In the genomic region with DNA sequence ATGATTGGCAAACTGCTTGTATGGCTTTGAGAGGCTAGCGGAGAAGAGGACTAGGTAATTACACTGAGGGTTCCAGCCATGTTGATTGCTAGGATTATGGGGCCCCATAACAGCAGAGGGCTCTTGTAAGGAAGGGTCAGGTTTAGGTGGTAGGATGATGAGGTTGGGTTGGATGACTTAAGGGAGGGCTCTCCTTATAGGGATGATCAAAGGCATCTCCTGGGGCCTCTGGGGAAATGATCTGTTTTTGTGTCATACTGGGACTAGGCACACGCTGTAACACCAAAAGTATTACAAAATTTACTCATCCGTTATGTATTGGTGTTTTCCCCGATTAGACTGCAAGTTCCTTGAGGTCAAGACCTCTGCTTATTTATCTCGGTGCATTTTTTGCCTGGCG, we compare ENCODE assay signal across 7 cellular contexts.
DNase-seq lines count a peak whose midpoint lies in the region; ATAC-seq and TF ChIP-seq lines count a peak whose summit lies in the region.
"Not testable (repeated sequence)": the region's sequence is repeated elsewhere in the genome, so short reads cannot be mapped to it uniquely, and the experiment has no call there.

No MANE protein-coding gene starts in this region.

- H3K4me1 ChIP-seq in parathyroid adenoma, transverse colon: not testable (repeated sequence)

- intact Hi-C loops in activated CD4-positive, alpha-beta T cell treated with anti-CD3 and anti-CD28 coated beads for 36 hours (cut with DNase I, micrococcal nuclease); activated T-helper 1 cell treated with anti-CD3 and anti-CD28 coated beads, Interleukin-12 subunit alpha, Interleukin-12 subunit beta, Interleukin-2, Interleukin-4 antibody, amounts not matched to agents 30 ng/mL and 10 ng/mL and 1 ng/mL, durations not matched to agents 14 hours and 24 hours and 36 hours (cut with micrococcal nuclease); transverse colon (cut with DNase I; ENCODE audit: low total_unique reads): not testable (repeated sequence)

- peaks cover 44% of the 10 kb centered on the region for H3K36me3 Mint-ChIP-seq in activated CD4-positive, alpha-beta T cell treated with anti-CD3 and anti-CD28 coated beads for 36 hours (ENCODE audit: low read depth)
- peaks cover 43% of the 10 kb centered on the region for H3K36me3 Mint-ChIP-seq in activated T-helper 1 cell treated with anti-CD3 and anti-CD28 coated beads, Interleukin-12 subunit alpha, Interleukin-12 subunit beta, Interleukin-2, Interleukin-4 antibody, amounts not matched to agents 30 ng/mL and 10 ng/mL and 1 ng/mL, durations not matched to agents 14 hours and 24 hours and 36 hours (ENCODE audit: low read depth)
- H3K36me3 Mint-ChIP-seq in activated naive CD4-positive, alpha-beta T cell treated with anti-CD3 and anti-CD28 coated beads, Interleukin-2, amount 50 U/mL, for 72 hours = peaks cover 5 to 56% of the 10 kb centered on the region in 2 donors
- not testable (repeated sequence) for H3K36me3 Mint-ChIP-seq in endothelial cell (ENCODE audit: low read depth, unreplicated experiment)

- in situ Hi-C loops in transverse colon (cut with MboI; ENCODE audit: low pct_ligation_motif_present in 1 of 4, low pct_unique_long_range_greater_than_20kb in 1 of 4, low sequenced_read_pairs in 3 of 4) = not testable (repeated sequence)

- CTCF ChIA-PET in activated CD4-positive, alpha-beta T cell treated with anti-CD3 and anti-CD28 coated beads for 36 hours (lab: Charles Lee) = not testable (repeated sequence)

- H3K36me3 ChIP-seq in parathyroid adenoma (ENCODE audit: control insufficient read depth, insufficient read depth, low read length); transverse colon: not testable (repeated sequence)

- H3K79me2 ChIP-seq in parathyroid adenoma = not testable (repeated sequence)

- H3K27me3 ChIP-seq in parathyroid adenoma (ENCODE audit: control insufficient read depth, insufficient read depth, low read length); transverse colon: not testable (repeated sequence)

- peaks cover 30% of the 10 kb centered on the region for H3K4me1 Mint-ChIP-seq in activated CD4-positive, alpha-beta T cell treated with anti-CD3 and anti-CD28 coated beads for 36 hours
- H3K4me1 Mint-ChIP-seq in activated T-helper 1 cell treated with anti-CD3 and anti-CD28 coated beads, Interleukin-12 subunit alpha, Interleukin-12 subunit beta, Interleukin-2, Interleukin-4 antibody, amounts not matched to agents 30 ng/mL and 10 ng/mL and 1 ng/mL, durations not matched to agents 14 hours and 24 hours and 36 hours (ENCODE audit: low read depth); endothelial cell (ENCODE audit: unreplicated experiment): not testable (repeated sequence)

- not testable (repeated sequence) for H3K27me3 Mint-ChIP-seq in activated CD4-positive, alpha-beta T cell treated with anti-CD3 and anti-CD28 coated beads for 36 hours; activated T-helper 1 cell treated with anti-CD3 and anti-CD28 coated beads, Interleukin-12 subunit alpha, Interleukin-12 subunit beta, Interleukin-2, Interleukin-4 antibody, amounts not matched to agents 30 ng/mL and 10 ng/mL and 1 ng/mL, durations not matched to agents 14 hours and 24 hours and 36 hours (ENCODE audit: insufficient read depth); endothelial cell (ENCODE audit: unreplicated experiment)

- TF ChIP-seq POLR2A in transverse colon (IDR thresholded peaks at IDR 0.05) = not testable (repeated sequence)

- not testable (repeated sequence) for H3K4me2 ChIP-seq in parathyroid adenoma (ENCODE audit: low read length)

- not testable (repeated sequence) for H3K9ac ChIP-seq in parathyroid adenoma

- H3K27ac Mint-ChIP-seq in activated CD4-positive, alpha-beta T cell treated with anti-CD3 and anti-CD28 coated beads for 36 hours = peak overlapping the region; percentile 33
- H3K27ac Mint-ChIP-seq in activated T-helper 1 cell treated with anti-CD3 and anti-CD28 coated beads, Interleukin-12 subunit alpha, Interleukin-12 subunit beta, Interleukin-2, Interleukin-4 antibody, amounts not matched to agents 30 ng/mL and 10 ng/mL and 1 ng/mL, durations not matched to agents 14 hours and 24 hours and 36 hours = peak overlapping the region; percentile 31
- H3K27ac Mint-ChIP-seq in activated naive CD4-positive, alpha-beta T cell treated with anti-CD3 and anti-CD28 coated beads, Interleukin-2, amount 50 U/mL, for 72 hours = peak overlapping the region in 1 of 2 donors; percentile 52
- peak overlapping the region; percentile 24 for H3K27ac Mint-ChIP-seq in endothelial cell (ENCODE audit: unreplicated experiment)

- POLR2A ChIA-PET in activated CD4-positive, alpha-beta T cell treated with anti-CD3 and anti-CD28 coated beads for 36 hours (lab: Charles Lee) = not testable (repeated sequence)

- peaks cover 11% of the 10 kb centered on the region for H3K9me3 Mint-ChIP-seq in activated CD4-positive, alpha-beta T cell treated with anti-CD3 and anti-CD28 coated beads for 36 hours (ENCODE audit: low read depth)
- H3K9me3 Mint-ChIP-seq in activated T-helper 1 cell treated with anti-CD3 and anti-CD28 coated beads, Interleukin-12 subunit alpha, Interleukin-12 subunit beta, Interleukin-2, Interleukin-4 antibody, amounts not matched to agents 30 ng/mL and 10 ng/mL and 1 ng/mL, durations not matched to agents 14 hours and 24 hours and 36 hours; endothelial cell (ENCODE audit: unreplicated experiment): not testable (repeated sequence)
- H3K9me3 Mint-ChIP-seq in activated naive CD4-positive, alpha-beta T cell treated with anti-CD3 and anti-CD28 coated beads, Interleukin-2, amount 50 U/mL, for 72 hours = peaks cover 0 to 18% of the 10 kb centered on the region in 2 donors

- TF ChIP-seq EP300 in transverse colon (IDR thresholded peaks at IDR 0.05; ENCODE audit: low read depth) = not testable (repeated sequence)

- H3K4me3 ChIP-seq in parathyroid adenoma (ENCODE audit: low read depth, low read length); transverse colon: not testable (repeated sequence)

- not testable (repeated sequence) for DNase-seq in activated CD4-positive, alpha-beta T cell treated with anti-CD3 and anti-CD28 coated beads for 36 hours; activated T-helper 1 cell treated with anti-CD3 and anti-CD28 coated beads, Interleukin-12 subunit alpha, Interleukin-12 subunit beta, Interleukin-2, Interleukin-4 antibody, amounts not matched to agents 30 ng/mL and 10 ng/mL and 1 ng/mL, durations not matched to agents 14 hours and 24 hours and 36 hours (ENCODE audit: low spot score); activated naive CD4-positive, alpha-beta T cell treated with anti-CD3 and anti-CD28 coated beads, Interleukin-2, amount 50 U/mL, for 72 hours (ENCODE audit: low spot score in 2 of 2); endothelial cell (ENCODE audit: low spot score); stimulated activated naive CD8-positive, alpha-beta T cell treated with anti-CD3 and anti-CD28 coated beads, Interleukin-15, Interleukin-2, amounts not matched to agents 100 U/mL and 50 U/mL, for 24 hours; transverse colon

- H3K27ac ChIP-seq in parathyroid adenoma (peak overlapping the region; percentile 63), transverse colon (peak overlapping the region in 3 of 4 donors; percentile 43 to 72 (median 47))

- TF ChIP-seq CTCF in endothelial cell (IDR thresholded peaks at IDR 0.05; ENCODE audit: unreplicated experiment); parathyroid adenoma (IDR thresholded peaks at IDR 0.05); transverse colon (IDR thresholded peaks at IDR 0.05): not testable (repeated sequence)

- ATAC-seq in activated CD4-positive, alpha-beta T cell treated with anti-CD3 and anti-CD28 coated beads for 36 hours = peak; percentile 78
- peak; percentile 79 to 93 for ATAC-seq in activated naive CD4-positive, alpha-beta T cell treated with anti-CD3 and anti-CD28 coated beads, Interleukin-2, amount 50 U/mL, for 72 hours
- ATAC-seq in stimulated activated naive CD8-positive, alpha-beta T cell treated with anti-CD3 and anti-CD28 coated beads, Interleukin-15, Interleukin-2, amounts not matched to agents 100 U/mL and 50 U/mL, for 24 hours = peak; percentile 28

- H3K9me3 ChIP-seq in parathyroid adenoma (ENCODE audit: control insufficient read depth, low read length); transverse colon: not testable (repeated sequence)

- H3K4me3 Mint-ChIP-seq in activated CD4-positive, alpha-beta T cell treated with anti-CD3 and anti-CD28 coated beads for 36 hours; activated T-helper 1 cell treated with anti-CD3 and anti-CD28 coated beads, Interleukin-12 subunit alpha, Interleukin-12 subunit beta, Interleukin-2, Interleukin-4 antibody, amounts not matched to agents 30 ng/mL and 10 ng/mL and 1 ng/mL, durations not matched to agents 14 hours and 24 hours and 36 hours; endothelial cell (ENCODE audit: unreplicated experiment): not testable (repeated sequence)

- WGBS in transverse colon (ENCODE audit: low coverage in 1 of 2), 2 donors = 58 to 89% methylated on average over 5 to 6 of the region's 6 CpGs

- not testable (repeated sequence) for H2AFZ ChIP-seq in parathyroid adenoma

Comparison
In these comparisons a context has a peak if more than half of its experiments do, and no peak if none do; other contexts are left out.
1. ATAC-seq: peak in every context shown above with its lines; median percentile 86 in activated naive CD4-positive, alpha-beta T cell treated with anti-CD3 and anti-CD28 coated beads, Interleukin-2, amount 50 U/mL, for 72 hours; 78 in activated CD4-positive, alpha-beta T cell treated with anti-CD3 and anti-CD28 coated beads for 36 hours; 28 in stimulated activated naive CD8-positive, alpha-beta T cell treated with anti-CD3 and anti-CD28 coated beads, Interleukin-15, Interleukin-2, amounts not matched to agents 100 U/mL and 50 U/mL, for 24 hours.